ENCODE assay signal across 9 cellular contexts in the genomic region with DNA sequence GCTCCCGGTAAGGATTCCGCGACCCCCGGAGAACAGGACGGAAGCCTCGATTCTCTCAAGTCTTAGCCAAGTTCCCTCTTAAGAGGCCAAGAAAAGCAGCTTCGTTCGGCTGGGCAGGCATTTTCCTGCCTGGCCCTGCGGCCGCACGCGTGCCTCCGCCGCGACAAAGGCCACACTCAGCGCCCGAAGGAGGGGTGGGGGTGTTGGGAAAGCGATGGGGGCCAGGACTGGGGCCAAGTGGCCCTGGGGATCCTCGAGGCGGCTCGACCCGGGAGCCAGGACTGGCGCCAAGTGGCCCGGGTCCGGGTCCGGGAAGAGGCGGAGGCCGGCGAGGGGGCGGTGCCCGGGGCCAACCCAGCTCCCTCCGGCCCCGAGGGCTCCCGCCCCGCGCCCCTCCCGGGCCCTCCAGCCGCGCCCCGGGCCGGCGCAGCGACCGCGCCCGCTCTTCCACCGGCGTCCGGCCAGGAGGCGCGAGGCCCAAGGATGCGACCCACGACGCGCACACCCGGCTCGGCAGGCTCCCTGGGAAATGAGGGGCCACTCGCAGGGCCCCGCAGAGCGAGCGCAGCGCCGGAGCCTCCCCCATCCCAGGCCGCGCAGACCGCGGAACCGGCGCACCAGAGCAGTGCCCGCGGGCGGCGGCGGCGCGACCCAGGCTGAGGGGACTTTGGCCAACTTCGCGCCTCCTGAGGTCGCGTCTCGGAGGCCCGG. TPM values are rescaled to one million over a fixed set of nuclear protein-coding genes. Genes with fewer than 3 reads are reported as not detected.
A peak's percentile ranks its signal among the peaks of the same experiment; 100 is the strongest.
DNase-seq lines count a peak whose midpoint lies in the region; ATAC-seq and TF ChIP-seq lines count a peak whose summit lies in the region.
"Had no signal": no experiment of that assay in that cellular context is flagged by ENCODE, and none has a peak within 500 bp of the region (broad histone marks: within the 10 kb centered on the region; RNA-seq: fewer than 3 reads in every experiment).

No MANE protein-coding gene starts in this region.

- no peaks in the 10 kb centered on the region for H3K36me3 ChIP-seq in PC-3 (ENCODE audit: low read depth, low read length)

- ATAC-seq in GM21423 (IDR thresholded peaks at IDR 0.05; ENCODE audit: unreplicated experiment) (peak; percentile 10), PC-3 (peak; percentile 3; the same call in 1 of the 2 replicates)

- peak overlapping the region; percentile 75 for H2AFZ ChIP-seq in PC-3 (ENCODE audit: low read length)

- H3K9me3 Mint-ChIP-seq in nephron progenitor cell: no peaks in the 10 kb centered on the region

- H3F3A ChIP-seq in PC-3 (ENCODE audit: low read length, unreplicated experiment): no peaks in the 10 kb centered on the region

- peak overlapping the region; percentile 84 for H3K4me3 Mint-ChIP-seq in nephron progenitor cell

- intact Hi-C loops in PC-3 (cut with micrococcal nuclease): loop anchor here (2.0 kb wide), 1 partner anchor 47 kb away; no protein-coding TSS in a partner anchor

- H3K9me2 ChIP-seq in PC-3 (replicated peaks; ENCODE audit: low read length): no peaks in the 10 kb centered on the region

- H3K4me1 ChIP-seq in PC-3 (ENCODE audit: insufficient read depth, low read length): peaks cover 13% of the 10 kb centered on the region

- POLR2A ChIA-PET in PC-3 (lab: Charles Lee; ENCODE audit: unreplicated experiment): no interaction called here

- H3K36me3 Mint-ChIP-seq in nephron progenitor cell (ENCODE audit: low read depth): no peaks in the 10 kb centered on the region

- peaks cover 49% of the 10 kb centered on the region for H3K79me2 ChIP-seq in PC-3 (ENCODE audit: low read length)

- H4K20me1 ChIP-seq in PC-3 (ENCODE audit: low read length): peaks cover 11% of the 10 kb centered on the region; the same call in 1 of the 2 replicates

- H3K27ac ChIP-seq in C4-2B (peak overlapping the region; percentile 85), PC-3 (ENCODE audit: low read length) (peak overlapping the region; percentile 75)
- H3K27ac ChIP-seq: KMS-11 had no signal

- BruUV-seq in PC-3 (replicated peaks; lab: Mats Ljungman, UMichigan): no TSS peak

- TF ChIP-seq CTCF in C4-2B (conservative IDR thresholded peaks at IDR 0.05) (no peak), PC-3 (conservative IDR thresholded peaks at IDR 0.05; ENCODE audit: low read depth, low read length) (no peak), epithelial cell of esophagus (IDR thresholded peaks at IDR 0.05; ENCODE audit: insufficient read depth, low read depth, low read length, missing control alignments) (no peak), nephron progenitor cell (IDR thresholded peaks at IDR 0.05) (no peak)

- CTCF ChIA-PET in PC-3 (lab: Charles Lee): no interaction called here

- no peaks in the 10 kb centered on the region for H3K27me3 ChIP-seq in PC-3 (ENCODE audit: low read length)

- H3K9me3 ChIP-seq in PC-3 (ENCODE audit: low read length): no peaks in the 10 kb centered on the region

- H3K4me3 ChIP-seq in PC-3 (ENCODE audit: low read length) (peak overlapping the region; percentile 92), epithelial cell of esophagus (ENCODE audit: low read length) (peak overlapping the region; percentile 69)

- DNase-seq in PC-3: no peak
- no peak for DNase-seq in epithelial cell of esophagus (ENCODE audit: low read depth)
- DNase-seq in nephron progenitor cell: peak; percentile 50
- DNase-seq in hippocampal formation (lab: John Stamatoyannopoulos, UW): no peak
- no peak for DNase-seq in HPDE6-E6E7 (ENCODE audit: extremely low spot score)
- DNase-seq in stimulated activated CD4-positive, alpha-beta T cell treated with anti-CD3 and anti-CD28 coated beads, Interleukin-12 subunit alpha, Interleukin-12 subunit beta, amount 100 ng/mL, for 4 hours: no peak

- peaks cover 8% of the 10 kb centered on the region for H3K27me3 Mint-ChIP-seq in nephron progenitor cell (ENCODE audit: low read depth, poor library complexity)

- peak overlapping the region; percentile 83 for H3K9ac ChIP-seq in PC-3 (ENCODE audit: low read length)

- no peak overlapping the region for H3K27ac Mint-ChIP-seq in nephron progenitor cell

- H3K4me1 Mint-ChIP-seq in nephron progenitor cell: peaks cover 43% of the 10 kb centered on the region

- H3K4me2 ChIP-seq in PC-3 (ENCODE audit: low read length): peak overlapping the region; percentile 94

RNA-seq across cellular contexts. Expression of gene VAV2, which starts 0.8 kb away (rescaled TPM):
- 9.7 and 15.9 TPM in 2 replicates for total RNA-seq in PC-3 (2014; rRNA removed)

RNA-seq across cellular contexts. Expression of gene BRD3OS, which starts 33.9 kb away (rescaled TPM):
- total RNA-seq in PC-3 (2014; rRNA removed): 13.6 and 19.9 TPM in 2 replicates
